Comparison of ENCODE assay signal across 37 cellular contexts in the genomic region with DNA sequence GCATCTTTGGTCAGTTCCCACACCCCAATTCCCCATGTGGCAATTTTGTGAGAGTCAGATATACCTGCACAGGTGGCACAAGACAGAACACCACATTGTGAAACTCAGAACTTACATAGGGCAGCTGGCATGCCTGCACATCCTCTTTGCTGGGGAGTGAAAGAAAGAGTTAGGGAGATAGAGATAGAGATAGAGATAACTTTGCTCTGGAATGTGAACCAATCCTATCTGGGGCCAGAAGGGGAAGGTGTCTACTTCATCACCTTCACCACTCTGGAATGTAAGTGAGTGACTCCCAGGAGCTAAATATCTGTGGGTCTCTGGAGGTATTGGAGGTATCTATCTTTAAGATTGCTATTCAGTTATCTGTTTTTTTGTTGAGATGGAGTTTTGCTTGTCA.
A peak's percentile ranks its signal among the peaks of the same experiment; 100 is the strongest.
DNase-seq lines count a peak whose midpoint lies in the region; ATAC-seq, FAIRE-seq and TF ChIP-seq lines count a peak whose summit lies in the region.
"Had no signal": no experiment of that assay in that cellular context is flagged by ENCODE, and none has a peak within 500 bp of the region (broad histone marks: within the 10 kb centered on the region; RNA-seq: fewer than 3 reads in every experiment).

No MANE protein-coding gene starts in this region.

- no peak overlapping the region for H3K56ac ChIP-seq in mesendoderm (ENCODE audit: low read length)

- no peaks in the 10 kb centered on the region for H3K36me3 ChIP-seq in mesendoderm (ENCODE audit: control insufficient read depth, insufficient read depth, low read length)
- no peaks in the 10 kb centered on the region for H3K36me3 ChIP-seq in trophoblast cell (ENCODE audit: control insufficient read depth in 1 of 2, insufficient read depth in 2 of 2, low read length in 2 of 2)
- H3K36me3 ChIP-seq in vagina, result no peaks in the 10 kb centered on the region
- H3K36me3 ChIP-seq: BE2C; BLaER1; BLaER1 treated with 17β-estradiol and CSF1 and Interleukin-3, amounts not matched to agents 10 nM and 100 nM had no signal

- H3K27me3 ChIP-seq in mesendoderm (ENCODE audit: insufficient read depth, low read length, poor library complexity), result no peaks in the 10 kb centered on the region
- no peaks in the 10 kb centered on the region for H3K27me3 ChIP-seq in trophoblast cell (ENCODE audit: insufficient read depth, low read length)
- no peaks in the 10 kb centered on the region for H3K27me3 ChIP-seq in vagina
- H3K27me3 ChIP-seq: BE2C; BLaER1; BLaER1 treated with 17β-estradiol and CSF1 and Interleukin-3, amounts not matched to agents 10 nM and 100 nM had no signal

- no peak overlapping the region for H3K27ac Mint-ChIP-seq in stimulated activated effector memory CD8-positive, alpha-beta T cell treated with anti-CD3 and anti-CD28 coated beads, Interleukin-12 subunit alpha, Interleukin-12 subunit beta, amount 100 ng/mL, for 72 hours
- H3K27ac Mint-ChIP-seq in stimulated activated naive CD8-positive, alpha-beta T cell treated with anti-CD3 and anti-CD28 coated beads, Interleukin-15, amount 100 ng/mL, for 72 hours, result no peak overlapping the region
- H3K27ac Mint-ChIP-seq: B cell; CD14-positive monocyte; CD4-positive, alpha-beta memory T cell; CD4-positive, alpha-beta T cell; CD4-positive, CD25-positive, alpha-beta regulatory T cell; CD8-positive, alpha-beta memory T cell; CD8-positive, alpha-beta T cell had no signal

- no peaks in the 10 kb centered on the region for H3K9me3 ChIP-seq in trophoblast cell (ENCODE audit: insufficient read depth, low read depth, low read length)
- no peaks in the 10 kb centered on the region for H3K9me3 ChIP-seq in vagina
- H3K9me3 ChIP-seq: A549; BE2C; BLaER1; BLaER1 treated with 17β-estradiol and CSF1 and Interleukin-3, amounts not matched to agents 10 nM and 100 nM; Caco-2 had no signal

- H3K4me1 ChIP-seq in mesendoderm (ENCODE audit: control insufficient read depth, low read depth, low read length) (no peaks in the 10 kb centered on the region), trophoblast cell (ENCODE audit: control insufficient read depth in 1 of 2, insufficient read depth in 2 of 2, low read length in 2 of 2) (no peaks in the 10 kb centered on the region), vagina (no peaks in the 10 kb centered on the region)
- H3K4me1 ChIP-seq: BE2C, BLaER1 had no signal

- no peak overlapping the region for H2AFZ ChIP-seq in trophoblast cell (ENCODE audit: insufficient read depth, low read length, poor library complexity)

- H3K27ac ChIP-seq in mesendoderm (ENCODE audit: low read depth, low read length), result no peak overlapping the region
- no peak overlapping the region for H3K27ac ChIP-seq in trophoblast cell (ENCODE audit: low read depth, low read length)
- no peak overlapping the region for H3K27ac ChIP-seq in vagina
- H3K27ac ChIP-seq: 22Rv1; A549; BLaER1; BLaER1 treated with 17β-estradiol and CSF1 and Interleukin-3, amounts not matched to agents 10 nM and 100 nM; C4-2B had no signal

- no peak overlapping the region for H2BK15ac ChIP-seq in mesendoderm (replicated peaks; ENCODE audit: low read depth)

- H2AK5ac ChIP-seq in mesendoderm (ENCODE audit: low read length) (no peak overlapping the region), trophoblast cell (ENCODE audit: low read length) (no peak overlapping the region)

- no peak for TF ChIP-seq CTCF in vagina (IDR thresholded peaks at IDR 0.05)

- no peak overlapping the region for H3K14ac ChIP-seq in trophoblast cell (ENCODE audit: low read length)

- H3K4me3 Mint-ChIP-seq in stimulated activated effector memory CD8-positive, alpha-beta T cell treated with anti-CD3 and anti-CD28 coated beads, Interleukin-12 subunit alpha, Interleukin-12 subunit beta, amount 100 ng/mL, for 72 hours, result no peak overlapping the region
- no peak overlapping the region for H3K4me3 Mint-ChIP-seq in stimulated activated naive CD8-positive, alpha-beta T cell treated with anti-CD3 and anti-CD28 coated beads, Interleukin-15, amount 100 ng/mL, for 72 hours
- H3K4me3 Mint-ChIP-seq: B cell; CD14-positive monocyte; CD4-positive, alpha-beta memory T cell; CD4-positive, alpha-beta T cell; CD4-positive, CD25-positive, alpha-beta regulatory T cell; CD8-positive, alpha-beta memory T cell; CD8-positive, alpha-beta T cell had no signal

- H3K4ac ChIP-seq in mesendoderm (ENCODE audit: low read depth, low read length) (no peak overlapping the region), trophoblast cell (ENCODE audit: low read depth, low read length) (no peak overlapping the region)

- ATAC-seq in stimulated activated effector memory CD8-positive, alpha-beta T cell treated with anti-CD3 and anti-CD28 coated beads, Interleukin-12 subunit alpha, Interleukin-12 subunit beta, amount 100 ng/mL, for 72 hours, result peak; percentile 21
- no peak for ATAC-seq in HG02973 (IDR thresholded peaks at IDR 0.05; ENCODE audit: unreplicated experiment)
- ATAC-seq in stimulated activated naive CD8-positive, alpha-beta T cell treated with anti-CD3 and anti-CD28 coated beads, Interleukin-15, amount 100 ng/mL, for 72 hours, result no peak
- ATAC-seq: A549; CD8-positive, alpha-beta T cell had no signal

- H2BK5ac ChIP-seq in mesendoderm (ENCODE audit: low read length), result no peak overlapping the region
- no peak overlapping the region for H2BK5ac ChIP-seq in trophoblast cell (ENCODE audit: low read depth, low read length, poor library complexity)

- H3K4me2 ChIP-seq in mesendoderm (ENCODE audit: low read length) (no peak overlapping the region), trophoblast cell (ENCODE audit: low read length) (no peak overlapping the region)
- H3K4me2 ChIP-seq: A549; BLaER1; BLaER1 treated with 17β-estradiol and CSF1 and Interleukin-3, amounts not matched to agents 10 nM and 100 nM had no signal

- no peaks in the 10 kb centered on the region for H3K9me3 Mint-ChIP-seq in stimulated activated effector memory CD8-positive, alpha-beta T cell treated with anti-CD3 and anti-CD28 coated beads, Interleukin-12 subunit alpha, Interleukin-12 subunit beta, amount 100 ng/mL, for 72 hours
- H3K9me3 Mint-ChIP-seq in stimulated activated naive CD8-positive, alpha-beta T cell treated with anti-CD3 and anti-CD28 coated beads, Interleukin-15, amount 100 ng/mL, for 72 hours, result no peaks in the 10 kb centered on the region
- H3K9me3 Mint-ChIP-seq: CD4-positive, alpha-beta T cell; CD8-positive, alpha-beta memory T cell; CD8-positive, alpha-beta T cell had no signal

- H3K23ac ChIP-seq in mesendoderm (ENCODE audit: low read length) (no peak overlapping the region), trophoblast cell (ENCODE audit: low read length) (no peak overlapping the region)

- intact Hi-C loops in vagina (cut with DNase I), result no loop called here

- no peak overlapping the region for H3K18ac ChIP-seq in mesendoderm (ENCODE audit: low read length)
- no peak overlapping the region for H3K18ac ChIP-seq in trophoblast cell (ENCODE audit: low read length)

- no peak overlapping the region for H4K91ac ChIP-seq in trophoblast cell (ENCODE audit: low read depth, low read length)

- no peaks in the 10 kb centered on the region for H3K79me1 ChIP-seq in mesendoderm (ENCODE audit: low read length)
- no peaks in the 10 kb centered on the region for H3K79me1 ChIP-seq in trophoblast cell (ENCODE audit: low read length)

- no peaks in the 10 kb centered on the region for H3K36me3 Mint-ChIP-seq in stimulated activated effector memory CD8-positive, alpha-beta T cell treated with anti-CD3 and anti-CD28 coated beads, Interleukin-12 subunit alpha, Interleukin-12 subunit beta, amount 100 ng/mL, for 72 hours
- H3K36me3 Mint-ChIP-seq: CD14-positive monocyte; CD4-positive, alpha-beta memory T cell; CD4-positive, CD25-positive, alpha-beta regulatory T cell; CD8-positive, alpha-beta memory T cell; CD8-positive, alpha-beta T cell had no signal

- H3K4me3 ChIP-seq in mesendoderm (ENCODE audit: low read length), result no peak overlapping the region
- no peak overlapping the region for H3K4me3 ChIP-seq in trophoblast cell (ENCODE audit: low read depth, low read length)
- no peak overlapping the region for H3K4me3 ChIP-seq in vagina
- H3K4me3 ChIP-seq: A549; BLaER1; BLaER1 treated with 17β-estradiol and CSF1 and Interleukin-3, amounts not matched to agents 10 nM and 100 nM had no signal

- H3K79me2 ChIP-seq in mesendoderm (ENCODE audit: control insufficient read depth, insufficient read depth, low read length), result no peaks in the 10 kb centered on the region
- H3K79me2 ChIP-seq in trophoblast cell (ENCODE audit: control insufficient read depth, insufficient read depth, low read length, poor library complexity), result no peaks in the 10 kb centered on the region

- no peaks in the 10 kb centered on the region for H3K27me3 Mint-ChIP-seq in stimulated activated naive CD8-positive, alpha-beta T cell treated with anti-CD3 and anti-CD28 coated beads, Interleukin-15, amount 100 ng/mL, for 72 hours
- H3K27me3 Mint-ChIP-seq: B cell; CD4-positive, alpha-beta T cell; CD4-positive, CD25-positive, alpha-beta regulatory T cell; CD8-positive, alpha-beta memory T cell had no signal

- no peak for TF ChIP-seq POLR2A in vagina (IDR thresholded peaks at IDR 0.05)

- H3K4me1 Mint-ChIP-seq in stimulated activated effector memory CD8-positive, alpha-beta T cell treated with anti-CD3 and anti-CD28 coated beads, Interleukin-12 subunit alpha, Interleukin-12 subunit beta, amount 100 ng/mL, for 72 hours, result no peaks in the 10 kb centered on the region
- no peaks in the 10 kb centered on the region for H3K4me1 Mint-ChIP-seq in stimulated activated naive CD8-positive, alpha-beta T cell treated with anti-CD3 and anti-CD28 coated beads, Interleukin-15, amount 100 ng/mL, for 72 hours
- H3K4me1 Mint-ChIP-seq: B cell; CD14-positive monocyte; CD4-positive, alpha-beta memory T cell; CD4-positive, CD25-positive, alpha-beta regulatory T cell; CD8-positive, alpha-beta memory T cell had no signal

- no peak overlapping the region for H3K9ac ChIP-seq in mesendoderm (ENCODE audit: low read length)
- H3K9ac ChIP-seq in trophoblast cell (ENCODE audit: low read length), result no peak overlapping the region
- H3K9ac ChIP-seq: BLaER1; BLaER1 treated with 17β-estradiol and CSF1 and Interleukin-3, amounts not matched to agents 10 nM and 100 nM had no signal

- DNase-seq in mesendoderm (peak; percentile 47), trophoblast cell (peak; percentile 52 to 90), urothelium cell line (ENCODE audit: low spot score) (no peak), vagina (ENCODE audit: extremely low spot score in 2 of 2) (no peak), ureter (ENCODE audit: low spot score) (no peak)
- DNase-seq in stimulated activated effector memory CD8-positive, alpha-beta T cell treated with anti-CD3 and anti-CD28 coated beads, Interleukin-12 subunit alpha, Interleukin-12 subunit beta, amount 100 ng/mL, for 72 hours (ENCODE audit: low spot score in 2 of 2), result no peak
- DNase-seq in stimulated activated naive CD8-positive, alpha-beta T cell treated with anti-CD3 and anti-CD28 coated beads, Interleukin-15, amount 100 ng/mL, for 72 hours, result no peak
- DNase-seq: 8988T; ACHN; AML-193; BE2C; C1 segment of cervical spinal cord; Caco-2; Calu3; CD4-positive, alpha-beta memory T cell; CD4-positive, alpha-beta T cell; CD4-positive, CD25-positive, alpha-beta regulatory T cell; CD8-positive, alpha-beta memory T cell; CD8-positive, alpha-beta T cell; COR-L47; DMS 273 treated with DMSO at 0.1 percent for 48 hours; DMS153; DMS53; DMS79; DMS79 treated with DMSO at 0.1 percent for 48 hours; DND-41; EL had no signal

- no peak overlapping the region for H2BK12ac ChIP-seq in trophoblast cell (ENCODE audit: low read length)

- FAIRE-seq in urothelium cell line (lab: Jason Lieb, UNC), result peak; percentile 40
- FAIRE-seq: A204.1, A549, D721Med had no signal

- no peak overlapping the region for H4K12ac ChIP-seq in trophoblast cell (ENCODE audit: low read depth, low read length)

- H4K8ac ChIP-seq in mesendoderm (ENCODE audit: low read depth, low read length), result no peak overlapping the region
- H4K8ac ChIP-seq in trophoblast cell (ENCODE audit: low read depth, low read length), result no peak overlapping the region

- no peak overlapping the region for H2BK120ac ChIP-seq in mesendoderm (ENCODE audit: low read depth, low read length)
- H2BK120ac ChIP-seq in trophoblast cell (ENCODE audit: insufficient read depth, low read length, poor library complexity), result no peak overlapping the region

- no peak overlapping the region for H4K5ac ChIP-seq in mesendoderm (ENCODE audit: low read length)

Comparison
In these comparisons a context has a peak if more than half of its experiments do, and no peak if none do; other contexts are left out.
1. DNase-seq: peak in mesendoderm (single experiment) and trophoblast cell (2 of 2); none in stimulated activated effector memory CD8-positive, alpha-beta T cell treated with anti-CD3 and anti-CD28 coated beads, Interleukin-12 subunit alpha, Interleukin-12 subunit beta, amount 100 ng/mL, for 72 hours (0 of 2), urothelium cell line (single experiment), vagina (0 of 2), stimulated activated naive CD8-positive, alpha-beta T cell treated with anti-CD3 and anti-CD28 coated beads, Interleukin-15, amount 100 ng/mL, for 72 hours (0 of 2) and ureter (single experiment).